8 cellular contexts compared by ENCODE assay signal in genomic region chr5:36690041-36690941, GRCh38.
DNase-seq lines count a peak whose midpoint lies in the region; ATAC-seq and TF ChIP-seq lines count a peak whose summit lies in the region.

No MANE protein-coding gene starts in this region.

- no peaks in the 10 kb centered on the region for H3K9me3 Mint-ChIP-seq in CD8-positive, alpha-beta memory T cell

- peak; percentile 14 to 69 (median 31) for DNase-seq in CD8-positive, alpha-beta memory T cell
- DNase-seq in NOMO-1 treated with DMSO at 0.1 percent for 48 hours (lab: John Stamatoyannopoulos, UW; ENCODE audit: unreplicated experiment) (peak; percentile 91), activated T-cell treated with anti-CD3 and anti-CD28 coated beads for 1 hour (ENCODE audit: low read depth) (peak; percentile 51), epithelial cell of esophagus (ENCODE audit: low read depth) (peak; percentile 82), midbrain (lab: John Stamatoyannopoulos, UW) (peak; percentile 83)
- DNase-seq in stimulated activated CD8-positive, alpha-beta memory T cell treated with anti-CD3 and anti-CD28 coated beads, Interleukin-15, amount 100 ng/mL, for 4 hours (ENCODE audit: low read depth in 2 of 2), result peak; percentile 20 to 27

- H3K4me1 ChIP-seq in CD8-positive, alpha-beta memory T cell (ENCODE audit: insufficient read depth, low read length), result peaks cover 8% of the 10 kb centered on the region

- H3K4me1 Mint-ChIP-seq in CD8-positive, alpha-beta memory T cell, result peaks cover 10 to 14% (median 12%) of the 10 kb centered on the region in 3 donors

- H3K36me3 Mint-ChIP-seq in CD8-positive, alpha-beta memory T cell, result no peaks in the 10 kb centered on the region

- H3K27me3 ChIP-seq in CD8-positive, alpha-beta memory T cell (ENCODE audit: insufficient read depth, low read length, poor library complexity, severe bottlenecking), result no peaks in the 10 kb centered on the region

- POLR2A ChIA-PET in CD8-positive, alpha-beta memory T cell (lab: Charles Lee), result no interaction called here

- H3K4me3 ChIP-seq in CD8-positive, alpha-beta memory T cell (ENCODE audit: low read length), result peak overlapping the region; percentile 53
- peak overlapping the region; percentile 51 for H3K4me3 ChIP-seq in epithelial cell of esophagus (ENCODE audit: low read length)

- no peak overlapping the region for H3K27ac ChIP-seq in CD8-positive, alpha-beta memory T cell (ENCODE audit: low read depth, low read length)

- H3K9me3 ChIP-seq in CD8-positive, alpha-beta memory T cell (ENCODE audit: low read length), result no peaks in the 10 kb centered on the region

- H3K27me3 Mint-ChIP-seq in CD8-positive, alpha-beta memory T cell, result peaks cover 12 to 31% of the 10 kb centered on the region in 2 donors

- TF ChIP-seq CTCF in epithelial cell of esophagus (IDR thresholded peaks at IDR 0.05; ENCODE audit: insufficient read depth, low read depth, low read length, missing control alignments), result peak; percentile 79

- ATAC-seq in GM19463 (IDR thresholded peaks at IDR 0.05; ENCODE audit: unreplicated experiment) (peak; percentile 68), HG03575 (IDR thresholded peaks at IDR 0.05; ENCODE audit: extremely low read depth, insufficient number of reproducible peaks, low FRiP score, unreplicated experiment) (peak; percentile 62)

- H3K4me3 Mint-ChIP-seq in CD8-positive, alpha-beta memory T cell, result peak overlapping the region; percentile 71 to 93 (median 89)

- peak overlapping the region in 5 of 8 donors; percentile 31 to 75 (median 45) for H3K27ac Mint-ChIP-seq in CD8-positive, alpha-beta memory T cell

- H3K36me3 ChIP-seq in CD8-positive, alpha-beta memory T cell (ENCODE audit: insufficient read depth, low read length), result no peaks in the 10 kb centered on the region

- CTCF ChIA-PET in CD8-positive, alpha-beta memory T cell (lab: Charles Lee), result interaction anchor here (0.6 to 2.1 kb wide), 11 partner anchors 10 to 448 kb away, joined by 3 to 13 read pairs (median 3); partner anchors contain the start of gene NADK2

Comparison
In these comparisons a context has a peak if more than half of its experiments do, and no peak if none do; other contexts are left out.
1. DNase-seq: peak in every context shown above with its lines; median percentile 91 in NOMO-1 treated with DMSO at 0.1 percent for 48 hours; 83 in midbrain; 82 in epithelial cell of esophagus; 51 in activated T-cell treated with anti-CD3 and anti-CD28 coated beads for 1 hour; 31 in CD8-positive, alpha-beta memory T cell; 24 in stimulated activated CD8-positive, alpha-beta memory T cell treated with anti-CD3 and anti-CD28 coated beads, Interleukin-15, amount 100 ng/mL, for 4 hours.